13 cellular contexts compared by ENCODE assay signal in the genomic region with DNA sequence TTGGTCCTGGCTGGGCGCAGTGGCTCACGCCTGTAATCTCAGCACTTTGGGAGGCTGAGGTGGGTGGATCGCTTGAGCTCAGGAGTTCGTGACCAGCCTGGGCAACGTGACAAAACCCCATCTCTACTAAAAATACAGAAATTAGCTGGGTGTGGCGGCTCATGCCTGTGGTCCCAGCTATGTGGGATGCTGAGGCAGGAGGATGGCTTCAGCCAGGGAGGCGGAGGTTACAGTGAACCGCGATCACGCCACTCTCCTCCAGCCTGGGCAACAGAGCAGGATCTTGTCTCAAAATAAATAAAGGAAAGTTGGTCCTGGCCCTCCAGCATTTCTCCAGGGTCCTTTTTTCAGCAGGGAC. TPM values are rescaled to one million over a fixed set of nuclear protein-coding genes. Genes with fewer than 3 reads are reported as not detected.
DNase-seq lines count a peak whose midpoint lies in the region; ATAC-seq and TF ChIP-seq lines count a peak whose summit lies in the region.
"Had no signal": no experiment of that assay in that cellular context is flagged by ENCODE, and none has a peak within 500 bp of the region (broad histone marks: within the 10 kb centered on the region; RNA-seq: fewer than 3 reads in every experiment).

No MANE protein-coding gene starts in this region.

- no peak for DNase-seq in activated CD8-positive, alpha-beta memory T cell treated with anti-CD3 and anti-CD28 coated beads, Interleukin-2, amount 10 ng/mL, durations not matched to agents 7 days and 5 days
- no peak for DNase-seq in activated CD8-positive, alpha-beta memory T cell treated with anti-CD3 and anti-CD28 coated beads for 24 hours
- DNase-seq in activated naive CD8-positive, alpha-beta T cell treated with anti-CD3 and anti-CD28 coated beads, Interleukin-2, amount 50 U/mL, for 24 hours, result no peak
- DNase-seq in neuronal stem cell (ENCODE audit: low spot score), result no peak
- no peak for DNase-seq in chondrocyte (ENCODE audit: low spot score)
- no peak for DNase-seq in cardiac septum (ENCODE audit: low spot score)
- DNase-seq: NCI-H1436 treated with DMSO at 0.1 percent for 48 hours, NCI-H774, T-helper 17 cell, tibial artery had no signal

- no peaks in the 10 kb centered on the region for H3K27me3 Mint-ChIP-seq in activated CD8-positive, alpha-beta memory T cell treated with anti-CD3 and anti-CD28 coated beads, Interleukin-2, amount 10 ng/mL, durations not matched to agents 7 days and 5 days
- no peaks in the 10 kb centered on the region for H3K27me3 Mint-ChIP-seq in activated naive CD8-positive, alpha-beta T cell treated with anti-CD3 and anti-CD28 coated beads, Interleukin-2, amount 50 U/mL, for 24 hours
- H3K27me3 Mint-ChIP-seq in chondrocyte (ENCODE audit: low read depth), result no peaks in the 10 kb centered on the region
- H3K27me3 Mint-ChIP-seq: T-helper 17 cell had no signal

- H3K4me1 ChIP-seq in Loucy (ENCODE audit: insufficient read depth, low read length, poor library complexity, severe bottlenecking) (peaks cover 71% of the 10 kb centered on the region), neuronal stem cell (ENCODE audit: control insufficient read depth in 2 of 2, insufficient read depth in 1 of 2, low read depth in 1 of 2, low read length in 2 of 2) (peaks cover 0 to 8% of the 10 kb centered on the region in 2 donors)

- ATAC-seq in activated CD8-positive, alpha-beta memory T cell treated with anti-CD3 and anti-CD28 coated beads, Interleukin-2, amount 10 ng/mL, durations not matched to agents 7 days and 5 days, result no peak
- ATAC-seq in activated naive CD8-positive, alpha-beta T cell treated with anti-CD3 and anti-CD28 coated beads, Interleukin-2, amount 50 U/mL, for 24 hours, result no peak
- ATAC-seq in GM21526 (IDR thresholded peaks at IDR 0.05; ENCODE audit: low FRiP score, unreplicated experiment), result no peak
- ATAC-seq: T-helper 17 cell had no signal

- H3K27me3 ChIP-seq in Loucy (ENCODE audit: insufficient read depth, low read length, poor library complexity, severe bottlenecking) (no peaks in the 10 kb centered on the region), neuronal stem cell (ENCODE audit: control insufficient read depth in 3 of 3, insufficient read depth in 3 of 3, low read depth in 1 of 3, low read length in 3 of 3) (no peaks in the 10 kb centered on the region)
- H3K27me3 ChIP-seq: cardiac muscle cell, tibial artery had no signal

- no peak overlapping the region for H3K18ac ChIP-seq in neuronal stem cell (ENCODE audit: low read length)

- no CpG with 5 or more reads among the region's 10 CpGs for WGBS in neuronal stem cell (ENCODE audit: extremely low coverage in 2 of 2, insufficient read length in 2 of 2, insufficient replicate concordance in 1 of 2), 2 donors

- no peak overlapping the region for H4K91ac ChIP-seq in neuronal stem cell (ENCODE audit: low read depth, low read length, poor library complexity)

- H3K27ac Mint-ChIP-seq in activated CD8-positive, alpha-beta memory T cell treated with anti-CD3 and anti-CD28 coated beads, Interleukin-2, amount 10 ng/mL, durations not matched to agents 7 days and 5 days, result no peak overlapping the region
- H3K27ac Mint-ChIP-seq in activated naive CD8-positive, alpha-beta T cell treated with anti-CD3 and anti-CD28 coated beads, Interleukin-2, amount 50 U/mL, for 24 hours, result no peak overlapping the region
- H3K27ac Mint-ChIP-seq in chondrocyte (ENCODE audit: unreplicated experiment), result no peak overlapping the region

- no peak overlapping the region for H3K4ac ChIP-seq in neuronal stem cell (ENCODE audit: low read length)

- no peak overlapping the region for H2BK120ac ChIP-seq in neuronal stem cell (ENCODE audit: low read depth, low read length)

- H3K36me3 Mint-ChIP-seq in activated CD8-positive, alpha-beta memory T cell treated with anti-CD3 and anti-CD28 coated beads, Interleukin-2, amount 10 ng/mL, durations not matched to agents 7 days and 5 days, result peaks cover 9% of the 10 kb centered on the region
- peaks cover 16% of the 10 kb centered on the region for H3K36me3 Mint-ChIP-seq in activated naive CD8-positive, alpha-beta T cell treated with anti-CD3 and anti-CD28 coated beads, Interleukin-2, amount 50 U/mL, for 24 hours (ENCODE audit: low read depth)
- peaks cover under 1% of the 10 kb centered on the region for H3K36me3 Mint-ChIP-seq in chondrocyte (ENCODE audit: low read depth)

- no peaks in the 10 kb centered on the region for H3F3A ChIP-seq in Loucy (ENCODE audit: low read depth)

- H3K79me2 ChIP-seq in Loucy (ENCODE audit: insufficient read depth, low read length), result peaks cover 91% of the 10 kb centered on the region

- TF ChIP-seq CTCF in Loucy (conservative IDR thresholded peaks at IDR 0.05; ENCODE audit: low read length) (no peak), chondrocyte (IDR thresholded peaks at IDR 0.05) (no peak)

- peaks cover 11% of the 10 kb centered on the region for H3K79me1 ChIP-seq in neuronal stem cell (ENCODE audit: low read depth, low read length)

- H3K4me2 ChIP-seq in Loucy (ENCODE audit: low read depth, low read length, poor library complexity, severe bottlenecking) (peak overlapping the region; percentile 99), neuronal stem cell (ENCODE audit: insufficient read depth, low read length, poor library complexity, severe bottlenecking) (peak overlapping the region; percentile 92)

- H3K9ac ChIP-seq in Loucy (ENCODE audit: low read depth, low read length, poor library complexity, severe bottlenecking) (peak overlapping the region; percentile 92), neuronal stem cell (ENCODE audit: low read depth, low read length, poor library complexity) (no peak overlapping the region)

- H3K9me3 ChIP-seq in Loucy (ENCODE audit: insufficient read depth, low read depth, low read length) (no peaks in the 10 kb centered on the region), neuronal stem cell (replicated peaks in 1 of 2; ENCODE audit: control insufficient read depth in 2 of 2, insufficient read depth in 1 of 2, low read depth in 1 of 2, low read length in 2 of 2) (no peaks in the 10 kb centered on the region)
- H3K9me3 ChIP-seq: tibial artery had no signal

- H3K4me3 ChIP-seq in Loucy (ENCODE audit: low read length, poor library complexity, severe bottlenecking), result peak overlapping the region; percentile 99
- H3K4me3 ChIP-seq in neuronal stem cell (ENCODE audit: low read length in 2 of 2), result peak overlapping the region in 1 of 2 donors; percentile 88

- H2AFZ ChIP-seq in Loucy (ENCODE audit: low read length) (no peak overlapping the region), neuronal stem cell (ENCODE audit: low read length) (no peak overlapping the region)

- H3K27ac ChIP-seq in neuronal stem cell (replicated peaks; ENCODE audit: low read length), result no peak overlapping the region
- H3K27ac ChIP-seq: cardiac muscle cell, tibial artery had no signal

- intact Hi-C loops in cardiac septum (cut with DNase I), result loop anchor here (5.0 kb wide), 1 partner anchor 69 kb away; a partner anchor contains a TSS

- H2BK5ac ChIP-seq in neuronal stem cell (ENCODE audit: low read length), result no peak overlapping the region

- no peak overlapping the region for H2BK15ac ChIP-seq in neuronal stem cell (ENCODE audit: low read length)

- H3K23ac ChIP-seq in neuronal stem cell (ENCODE audit: low read depth, low read length, poor library complexity), result no peak overlapping the region

- no peak overlapping the region for H2AK5ac ChIP-seq in neuronal stem cell (ENCODE audit: low read depth, low read length)

- H3K36me3 ChIP-seq in Loucy (ENCODE audit: insufficient read depth, low read length), result peaks cover 1% of the 10 kb centered on the region; the same call in 1 of the 2 replicates
- H3K36me3 ChIP-seq in neuronal stem cell (replicated peaks in 1 of 2; ENCODE audit: control insufficient read depth in 2 of 2, insufficient read depth in 2 of 2, low read length in 2 of 2), result peaks cover 13 to 31% of the 10 kb centered on the region in 2 donors

- CTCF ChIA-PET in activated CD8-positive, alpha-beta memory T cell treated with anti-CD3 and anti-CD28 coated beads, Interleukin-2, amount 10 ng/mL, durations not matched to agents 7 days and 5 days (lab: Charles Lee), result no interaction called here

- peaks cover 17% of the 10 kb centered on the region for H4K20me1 ChIP-seq in Loucy (ENCODE audit: insufficient read depth, low read length, poor library complexity, severe bottlenecking)

- H3K4me1 Mint-ChIP-seq in activated CD8-positive, alpha-beta memory T cell treated with anti-CD3 and anti-CD28 coated beads, Interleukin-2, amount 10 ng/mL, durations not matched to agents 7 days and 5 days, result peaks cover 27% of the 10 kb centered on the region
- peaks cover 37% of the 10 kb centered on the region for H3K4me1 Mint-ChIP-seq in activated naive CD8-positive, alpha-beta T cell treated with anti-CD3 and anti-CD28 coated beads, Interleukin-2, amount 50 U/mL, for 24 hours
- H3K4me1 Mint-ChIP-seq in chondrocyte (ENCODE audit: low read depth), result peaks cover 20% of the 10 kb centered on the region

- no peak overlapping the region for H4K8ac ChIP-seq in neuronal stem cell (ENCODE audit: low read depth, low read length)

- H3K9me3 Mint-ChIP-seq in activated CD8-positive, alpha-beta memory T cell treated with anti-CD3 and anti-CD28 coated beads, Interleukin-2, amount 10 ng/mL, durations not matched to agents 7 days and 5 days (ENCODE audit: low read depth), result no peaks in the 10 kb centered on the region
- no peaks in the 10 kb centered on the region for H3K9me3 Mint-ChIP-seq in activated naive CD8-positive, alpha-beta T cell treated with anti-CD3 and anti-CD28 coated beads, Interleukin-2, amount 50 U/mL, for 24 hours
- H3K9me3 Mint-ChIP-seq in chondrocyte (ENCODE audit: low read depth), result no peaks in the 10 kb centered on the region

- H3K9me2 ChIP-seq in Loucy (replicated peaks; ENCODE audit: low read depth, low read length), result no peaks in the 10 kb centered on the region

- peak overlapping the region; percentile 91 for H3K4me3 Mint-ChIP-seq in activated CD8-positive, alpha-beta memory T cell treated with anti-CD3 and anti-CD28 coated beads, Interleukin-2, amount 10 ng/mL, durations not matched to agents 7 days and 5 days
- peak overlapping the region; percentile 94 for H3K4me3 Mint-ChIP-seq in activated naive CD8-positive, alpha-beta T cell treated with anti-CD3 and anti-CD28 coated beads, Interleukin-2, amount 50 U/mL, for 24 hours
- no peak overlapping the region for H3K4me3 Mint-ChIP-seq in chondrocyte (ENCODE audit: unreplicated experiment)

- no peak overlapping the region for H3K14ac ChIP-seq in neuronal stem cell (ENCODE audit: low read length)

- H2BK12ac ChIP-seq in neuronal stem cell (ENCODE audit: low read length), result no peak overlapping the region

RNA-seq across cellular contexts. Expression of a gene that starts 1.4 kb away (rescaled TPM):
- 100 to 1,000 TPM in 1 of 2 experiments, 10 to 100 TPM in 1; 85.7 to 105 TPM for total RNA-seq in activated CD8-positive, alpha-beta memory T cell treated with anti-CD3 and anti-CD28 coated beads, Interleukin-2, amount 10 ng/mL, durations not matched to agents 7 days and 5 days
- 46.7 TPM for polyA plus RNA-seq in neuronal stem cell (2013, experiment 1 of 2)
- polyA plus RNA-seq in neuronal stem cell (2013, experiment 2 of 2), result 46.4 TPM
- total RNA-seq in chondrocyte, result 9.5 to 15.2 TPM (median 10.0 TPM) in 3 replicates
- 9.6 TPM for total RNA-seq in cardiac septum

RNA-seq across cellular contexts. Expression of a gene that starts 1.5 kb away (rescaled TPM):
- 10 to 100 TPM; 27.6 to 35.1 TPM for total RNA-seq in activated CD8-positive, alpha-beta memory T cell treated with anti-CD3 and anti-CD28 coated beads, Interleukin-2, amount 10 ng/mL, durations not matched to agents 7 days and 5 days
- 21.4 TPM for polyA plus RNA-seq in neuronal stem cell (2013, experiment 1 of 2)
- polyA plus RNA-seq in neuronal stem cell (2013, experiment 2 of 2), result 21.4 TPM
- 17.7 to 19.8 TPM (median 17.8 TPM) in 3 replicates for total RNA-seq in chondrocyte
- total RNA-seq in cardiac septum, result 15.6 TPM

RNA-seq across cellular contexts. Expression of a gene that starts 10.7 kb away (rescaled TPM):
- total RNA-seq in activated CD8-positive, alpha-beta memory T cell treated with anti-CD3 and anti-CD28 coated beads, Interleukin-2, amount 10 ng/mL, durations not matched to agents 7 days and 5 days, result 10 to 100 TPM; 60.0 to 97.7 TPM
- polyA plus RNA-seq in neuronal stem cell (2013, experiment 1 of 2), result 20.0 TPM
- 18.9 TPM for polyA plus RNA-seq in neuronal stem cell (2013, experiment 2 of 2)
- total RNA-seq in chondrocyte (22.7 to 31.0 TPM (median 23.8 TPM) in 3 replicates), cardiac septum (13.5 TPM)
